Comparison of ENCODE assay signal across 9 cellular contexts in the genomic region with DNA sequence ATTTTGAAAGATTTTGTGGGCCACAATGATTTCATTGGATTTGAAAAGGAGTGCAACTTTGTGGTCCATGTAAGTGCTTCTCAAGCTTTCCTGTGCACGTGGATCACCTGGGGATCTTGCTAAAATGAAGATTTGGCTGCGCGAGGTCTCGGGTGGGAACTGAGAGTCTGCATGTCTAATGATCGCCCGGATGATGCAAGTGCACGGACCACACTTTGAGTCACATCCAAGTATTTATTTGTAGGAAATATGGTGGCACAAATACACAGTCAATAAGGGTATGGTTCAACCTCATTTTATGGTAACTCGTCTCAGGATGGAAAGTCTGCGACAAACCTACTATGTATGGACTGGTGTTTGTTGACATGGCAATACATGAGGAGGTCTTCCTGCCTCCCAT. TPM values are rescaled to one million over a fixed set of nuclear protein-coding genes. Genes with fewer than 3 reads are reported as not detected.
"Had no signal": no experiment of that assay in that cellular context is flagged by ENCODE, and none has a peak within 500 bp of the region (broad histone marks: within the 10 kb centered on the region; RNA-seq: fewer than 3 reads in every experiment).

No MANE protein-coding gene starts in this region.

- H3K27ac Mint-ChIP-seq: HFFc6 had no signal

- H3K4me3 Mint-ChIP-seq: HFFc6 had no signal

- DNase-seq: GM23248, GOT3, H7, HFFc6, IMR-90 had no signal

- H3K9me3 Mint-ChIP-seq: HFFc6 had no signal

- ATAC-seq: HCT116 had no signal

- H3K27ac ChIP-seq: GM23248 had no signal

- H3K36me3 ChIP-seq: HAP-1 had no signal

- H3K4me1 ChIP-seq: HAP-1 had no signal

- H3K9me3 ChIP-seq: HAP-1 had no signal

- H3K4me3 ChIP-seq: GM23248, HAP-1 had no signal

RNA-seq across cellular contexts. Expression of a gene that starts 0.9 kb away (rescaled TPM):
- total RNA-seq: GM23248, H4, H7, HFFc6, HT-29, IMR-90 had no signal
- polyA plus RNA-seq: GM23248, IMR-90 had no signal
